In the genomic region with DNA sequence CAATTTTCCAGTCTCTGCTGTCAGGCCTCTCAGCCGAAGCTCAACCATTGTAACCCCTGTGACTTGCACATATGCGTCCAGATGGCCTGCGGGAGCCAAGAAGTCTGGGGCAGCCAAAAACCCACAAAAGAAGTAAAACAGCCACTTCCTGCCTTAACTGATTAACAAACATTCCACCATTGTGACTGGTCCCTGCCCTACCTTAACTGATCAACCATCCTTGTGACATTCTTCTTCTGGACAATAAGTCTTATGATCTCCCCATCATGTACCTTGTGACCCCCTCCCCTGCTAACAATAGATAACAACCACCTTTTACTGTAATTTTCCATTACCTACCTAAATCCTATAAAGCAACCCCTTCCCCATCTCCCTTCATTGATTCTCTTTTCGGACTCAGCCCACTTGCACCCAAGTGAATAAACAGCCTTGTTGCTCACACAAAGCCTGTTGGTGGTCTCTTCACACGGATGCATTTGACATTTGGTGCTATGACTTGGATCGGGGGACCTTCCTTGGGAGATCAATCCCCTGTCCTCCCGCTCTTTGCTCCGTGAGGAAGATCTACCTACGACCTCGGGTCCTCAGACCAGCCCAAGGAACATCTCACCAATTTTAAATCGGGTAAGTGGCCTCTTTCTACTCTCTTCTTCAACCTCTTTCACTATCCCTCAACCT, we compare ENCODE assay signal across 1 cellular context.
TF ChIP-seq lines count a peak whose summit lies in the region.

No MANE protein-coding gene starts in this region.

TF ChIP-seq in K562, 482 proteins besides CTCF, POLR2A, EP300 and RAD21 (continued from another document and continues in another):
- TF ChIP-seq SMAD4 (CRISPR knock-in tag; conservative IDR thresholded peaks at IDR 0.05) (peak; percentile 85), TRIM24 (IDR thresholded peaks at IDR 0.05) (0 out of 4 replicates have a peak, but pooled peaks have one; percentile 6 to 12), NONO (IDR thresholded peaks at IDR 0.05; ENCODE audit: low read depth in 2 of 2, low read length in 1 of 2) (no peak), ZFP36 (IDR thresholded peaks at IDR 0.05; ENCODE audit: low read depth, low read length, partially characterized antibody) (no peak), EP400 (IDR thresholded peaks at IDR 0.05) (peak; percentile 40), ZNF592 (IDR thresholded peaks at IDR 0.05) (peak; percentile 68), HDGF (IDR thresholded peaks at IDR 0.05) (no peak), CXXC5 (CRISPR knock-in tag; IDR thresholded peaks at IDR 0.05) (no peak; the same call in none of the 2 replicates), ATF7 (IDR thresholded peaks at IDR 0.05) (0 out of 2 replicates have a peak, but pooled peaks have one; percentile 21), CBFA2T3 (IDR thresholded peaks at IDR 0.05) (peak; percentile 63), ZEB2 (IDR thresholded peaks at IDR 0.05) (peak; percentile 87), KLF16 (IDR thresholded peaks at IDR 0.05) (no peak), NFRKB (IDR thresholded peaks at IDR 0.05; ENCODE audit: low read depth) (peak; percentile 24; the same call in 1 of the 2 replicates), SREBF2 (CRISPR knock-in tag; IDR thresholded peaks at IDR 0.05) (no peak), FOXP4 (CRISPR knock-in tag; IDR thresholded peaks at IDR 0.05; ENCODE audit: borderline replicate concordance) (no peak), ZNF197 (CRISPR knock-in tag; IDR thresholded peaks at IDR 0.05; ENCODE audit: low read depth) (no peak), GTF2E2 (tag; IDR thresholded peaks at IDR 0.05) (no peak), RBM34 (IDR thresholded peaks at IDR 0.05; ENCODE audit: borderline replicate concordance, insufficient read depth, low read length) (no peak), SMC3 (conservative IDR thresholded peaks at IDR 0.05; ENCODE audit: insufficient read depth, low read depth, low read length) (no peak), FOS (IDR thresholded peaks at IDR 0.05; ENCODE audit: extremely low read depth, insufficient read length) (no peak), ZNF174 (CRISPR knock-in tag; IDR thresholded peaks at IDR 0.05) (no peak), ELK1 (CRISPR knock-in tag; IDR thresholded peaks at IDR 0.05) (no peak), KDM5B (IDR thresholded peaks at IDR 0.05; ENCODE audit: insufficient replicate concordance, low read depth, low read length) (peak; percentile 62), TFAP4 (CRISPR knock-in tag; IDR thresholded peaks at IDR 0.05; ENCODE audit: borderline replicate concordance) (peak; percentile 20; the same call in 1 of the 2 replicates), MLLT1 (IDR thresholded peaks at IDR 0.05) (no peak), MIER1 (IDR thresholded peaks at IDR 0.05; ENCODE audit: low read depth) (no peak), ZNF584 (CRISPR knock-in tag; IDR thresholded peaks at IDR 0.05; ENCODE audit: low read depth) (no peak), SRSF9 (IDR thresholded peaks at IDR 0.05; ENCODE audit: borderline replicate concordance, low read depth, low read length) (no peak), TEAD4 (IDR thresholded peaks at IDR 0.05; ENCODE audit: low read length) (peak; percentile 74), TEAD4 (CRISPR knock-in tag; IDR thresholded peaks at IDR 0.05; ENCODE audit: borderline replicate concordance) (no peak), RB1 (IDR thresholded peaks at IDR 0.05; ENCODE audit: low read depth) (no peak), FOXK2 (conservative IDR thresholded peaks at IDR 0.05 in 1 of 2, IDR thresholded peaks at IDR 0.05 in 1 of 2; ENCODE audit: low read depth in 2 of 2) (peak in 1 of 2 experiments; percentile 8; a peak in 1 of 4 replicates), ZNF717 (CRISPR knock-in tag; IDR thresholded peaks at IDR 0.05) (no peak), SOX6 (IDR thresholded peaks at IDR 0.05) (peak; percentile 95), ZNF134 (CRISPR knock-in tag; conservative IDR thresholded peaks at IDR 0.05) (peak; percentile 24; the same call in 1 of the 2 replicates), POLR2AphosphoS5 (IDR thresholded peaks at IDR 0.05; ENCODE audit: control insufficient read depth, insufficient read depth, low read depth, low read length) (peak; percentile 53; the same call in 1 of the 2 replicates), SNRNP70 (optimal IDR thresholded peaks at IDR 0.05; ENCODE audit: low read depth, low read length) (no peak), TAF9B (IDR thresholded peaks at IDR 0.05; ENCODE audit: partially characterized antibody) (peak; percentile 54), STAT5B (CRISPR knock-in tag; IDR thresholded peaks at IDR 0.05) (no peak)
- TF ChIP-seq, protein P1, sequence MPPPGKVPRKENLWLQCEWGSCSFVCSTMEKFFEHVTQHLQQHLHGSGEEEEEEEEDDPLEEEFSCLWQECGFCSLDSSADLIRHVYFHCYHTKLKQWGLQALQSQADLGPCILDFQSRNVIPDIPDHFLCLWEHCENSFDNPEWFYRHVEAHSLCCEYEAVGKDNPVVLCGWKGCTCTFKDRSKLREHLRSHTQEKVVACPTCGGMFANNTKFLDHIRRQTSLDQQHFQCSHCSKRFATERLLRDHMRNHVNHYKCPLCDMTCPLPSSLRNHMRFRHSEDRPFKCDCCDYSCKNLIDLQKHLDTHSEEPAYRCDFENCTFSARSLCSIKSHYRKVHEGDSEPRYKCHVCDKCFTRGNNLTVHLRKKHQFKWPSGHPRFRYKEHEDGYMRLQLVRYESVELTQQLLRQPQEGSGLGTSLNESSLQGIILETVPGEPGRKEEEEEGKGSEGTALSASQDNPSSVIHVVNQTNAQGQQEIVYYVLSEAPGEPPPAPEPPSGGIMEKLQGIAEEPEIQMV (tag; conservative IDR thresholded peaks at IDR 0.05; ENCODE audit: low read depth), result no peak
- TF ChIP-seq, protein P2, sequence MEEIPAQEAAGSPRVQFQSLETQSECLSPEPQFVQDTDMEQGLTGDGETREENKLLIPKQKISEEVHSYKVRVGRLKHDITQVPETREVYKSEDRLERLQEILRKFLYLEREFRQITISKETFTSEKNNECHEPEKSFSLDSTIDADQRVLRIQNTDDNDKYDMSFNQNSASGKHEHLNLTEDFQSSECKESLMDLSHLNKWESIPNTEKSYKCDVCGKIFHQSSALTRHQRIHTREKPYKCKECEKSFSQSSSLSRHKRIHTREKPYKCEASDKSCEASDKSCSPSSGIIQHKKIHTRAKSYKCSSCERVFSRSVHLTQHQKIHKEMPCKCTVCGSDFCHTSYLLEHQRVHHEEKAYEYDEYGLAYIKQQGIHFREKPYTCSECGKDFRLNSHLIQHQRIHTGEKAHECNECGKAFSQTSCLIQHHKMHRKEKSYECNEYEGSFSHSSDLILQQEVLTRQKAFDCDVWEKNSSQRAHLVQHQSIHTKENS (CRISPR knock-in tag; IDR thresholded peaks at IDR 0.05), result no peak
- TF ChIP-seq, protein P3, sequence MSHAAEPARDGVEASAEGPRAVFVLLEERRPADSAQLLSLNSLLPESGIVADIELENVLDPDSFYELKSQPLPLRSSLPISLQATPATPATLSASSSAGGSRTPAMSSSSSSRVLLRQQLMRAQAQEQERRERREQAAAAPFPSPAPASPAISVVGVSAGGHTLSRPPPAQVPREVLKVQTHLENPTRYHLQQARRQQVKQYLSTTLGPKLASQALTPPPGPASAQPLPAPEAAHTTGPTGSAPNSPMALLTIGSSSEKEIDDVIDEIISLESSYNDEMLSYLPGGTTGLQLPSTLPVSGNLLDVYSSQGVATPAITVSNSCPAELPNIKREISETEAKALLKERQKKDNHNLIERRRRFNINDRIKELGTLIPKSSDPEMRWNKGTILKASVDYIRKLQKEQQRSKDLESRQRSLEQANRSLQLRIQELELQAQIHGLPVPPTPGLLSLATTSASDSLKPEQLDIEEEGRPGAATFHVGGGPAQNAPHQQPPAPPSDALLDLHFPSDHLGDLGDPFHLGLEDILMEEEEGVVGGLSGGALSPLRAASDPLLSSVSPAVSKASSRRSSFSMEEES (CRISPR knock-in tag; IDR thresholded peaks at IDR 0.05), result peak; percentile 40; the same call in 1 of the 2 replicates
- TF ChIP-seq, protein P4, sequence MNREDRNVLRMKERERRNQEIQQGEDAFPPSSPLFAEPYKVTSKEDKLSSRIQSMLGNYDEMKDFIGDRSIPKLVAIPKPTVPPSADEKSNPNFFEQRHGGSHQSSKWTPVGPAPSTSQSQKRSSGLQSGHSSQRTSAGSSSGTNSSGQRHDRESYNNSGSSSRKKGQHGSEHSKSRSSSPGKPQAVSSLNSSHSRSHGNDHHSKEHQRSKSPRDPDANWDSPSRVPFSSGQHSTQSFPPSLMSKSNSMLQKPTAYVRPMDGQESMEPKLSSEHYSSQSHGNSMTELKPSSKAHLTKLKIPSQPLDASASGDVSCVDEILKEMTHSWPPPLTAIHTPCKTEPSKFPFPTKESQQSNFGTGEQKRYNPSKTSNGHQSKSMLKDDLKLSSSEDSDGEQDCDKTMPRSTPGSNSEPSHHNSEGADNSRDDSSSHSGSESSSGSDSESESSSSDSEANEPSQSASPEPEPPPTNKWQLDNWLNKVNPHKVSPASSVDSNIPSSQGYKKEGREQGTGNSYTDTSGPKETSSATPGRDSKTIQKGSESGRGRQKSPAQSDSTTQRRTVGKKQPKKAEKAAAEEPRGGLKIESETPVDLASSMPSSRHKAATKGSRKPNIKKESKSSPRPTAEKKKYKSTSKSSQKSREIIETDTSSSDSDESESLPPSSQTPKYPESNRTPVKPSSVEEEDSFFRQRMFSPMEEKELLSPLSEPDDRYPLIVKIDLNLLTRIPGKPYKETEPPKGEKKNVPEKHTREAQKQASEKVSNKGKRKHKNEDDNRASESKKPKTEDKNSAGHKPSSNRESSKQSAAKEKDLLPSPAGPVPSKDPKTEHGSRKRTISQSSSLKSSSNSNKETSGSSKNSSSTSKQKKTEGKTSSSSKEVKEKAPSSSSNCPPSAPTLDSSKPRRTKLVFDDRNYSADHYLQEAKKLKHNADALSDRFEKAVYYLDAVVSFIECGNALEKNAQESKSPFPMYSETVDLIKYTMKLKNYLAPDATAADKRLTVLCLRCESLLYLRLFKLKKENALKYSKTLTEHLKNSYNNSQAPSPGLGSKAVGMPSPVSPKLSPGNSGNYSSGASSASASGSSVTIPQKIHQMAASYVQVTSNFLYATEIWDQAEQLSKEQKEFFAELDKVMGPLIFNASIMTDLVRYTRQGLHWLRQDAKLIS (CRISPR knock-in tag; IDR thresholded peaks at IDR 0.05), result 0 out of 2 replicates have a peak, but pooled peaks have one; percentile 64
